ENCODE assay signal across 8 cellular contexts in the genomic region with DNA sequence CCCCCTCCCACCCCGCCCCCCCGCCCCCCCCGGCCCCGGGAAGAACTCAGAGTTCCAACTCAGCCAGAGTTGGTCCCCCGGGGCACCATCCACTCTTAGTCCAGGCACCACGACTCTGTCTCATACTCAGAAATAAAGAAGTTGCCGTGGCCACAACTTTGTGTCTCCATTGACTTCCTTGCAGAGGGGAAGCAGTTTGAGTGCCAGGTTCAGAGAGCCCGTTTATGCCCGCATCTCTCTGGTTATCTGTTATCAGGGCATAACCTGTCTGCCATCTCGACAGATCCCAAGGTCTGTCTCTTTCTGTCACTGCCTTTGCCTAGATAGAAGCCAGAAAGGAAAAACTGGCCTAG. TPM values are rescaled to one million over a fixed set of nuclear protein-coding genes. Genes with fewer than 3 reads are reported as not detected.
DNase-seq lines count a peak whose midpoint lies in the region; ATAC-seq, FAIRE-seq and TF ChIP-seq lines count a peak whose summit lies in the region.

No MANE protein-coding gene starts in this region.

- ATAC-seq in GM21619 (IDR thresholded peaks at IDR 0.05; ENCODE audit: unreplicated experiment), result no peak

- peak overlapping the region; percentile 98 for H3K27ac Mint-ChIP-seq in T-helper 1 cell treated with Interleukin-12 subunit alpha and Interleukin-12 subunit beta and Interleukin-4 antibody, amounts not matched to agents 30 μg/mL and 1 μg/mL, for 36 hours

- H3K4me1 ChIP-seq in Loucy (ENCODE audit: insufficient read depth, low read length, poor library complexity, severe bottlenecking), result peaks cover 32% of the 10 kb centered on the region
- H3K4me1 ChIP-seq in mucosa of stomach (ENCODE audit: control insufficient read depth, insufficient read depth, low read length), result peaks cover 5% of the 10 kb centered on the region

- no peaks in the 10 kb centered on the region for H3K9me2 ChIP-seq in Loucy (replicated peaks; ENCODE audit: low read depth, low read length)

- peaks cover 39% of the 10 kb centered on the region for H3K4me1 Mint-ChIP-seq in T-helper 1 cell treated with Interleukin-12 subunit alpha and Interleukin-12 subunit beta and Interleukin-4 antibody, amounts not matched to agents 30 μg/mL and 1 μg/mL, for 36 hours (ENCODE audit: low read depth)

- no peaks in the 10 kb centered on the region for H3K9me3 ChIP-seq in Loucy (ENCODE audit: insufficient read depth, low read depth, low read length)
- H3K9me3 ChIP-seq in mucosa of stomach (ENCODE audit: control insufficient read depth, low read length), result no peaks in the 10 kb centered on the region

- H3K27me3 Mint-ChIP-seq in T-helper 1 cell treated with Interleukin-12 subunit alpha and Interleukin-12 subunit beta and Interleukin-4 antibody, amounts not matched to agents 30 μg/mL and 1 μg/mL, for 36 hours (ENCODE audit: low read depth), result peaks cover 16% of the 10 kb centered on the region

- no peaks in the 10 kb centered on the region for H3F3A ChIP-seq in Loucy (ENCODE audit: low read depth)

- H3K79me2 ChIP-seq in Loucy (ENCODE audit: insufficient read depth, low read length), result peaks cover 46% of the 10 kb centered on the region

- FAIRE-seq in bronchial epithelial cell (lab: Jason Lieb, UNC), result no peak

- peak overlapping the region; percentile 99 for H3K4me2 ChIP-seq in Loucy (ENCODE audit: low read depth, low read length, poor library complexity, severe bottlenecking)

- H3K4me3 Mint-ChIP-seq in T-helper 1 cell treated with Interleukin-12 subunit alpha and Interleukin-12 subunit beta and Interleukin-4 antibody, amounts not matched to agents 30 μg/mL and 1 μg/mL, for 36 hours, result peak overlapping the region; percentile 98

- peaks cover 44% of the 10 kb centered on the region for H4K20me1 ChIP-seq in Loucy (ENCODE audit: insufficient read depth, low read length, poor library complexity, severe bottlenecking)

- DNase-seq in T-helper 1 cell (no peak), bronchial epithelial cell (ENCODE audit: low read depth) (peak; percentile 12), activated gamma-delta T cell treated with Interleukin-2 at 50 U/mL for 16 hours (no peak), middle frontal gyrus (ENCODE audit: extremely low spot score, low spot score) (no peak)

- no peak overlapping the region for H2AFZ ChIP-seq in Loucy (ENCODE audit: low read length)

- TF ChIP-seq CTCF in Loucy (conservative IDR thresholded peaks at IDR 0.05; ENCODE audit: low read length), result no peak
- TF ChIP-seq CTCF in bronchial epithelial cell (IDR thresholded peaks at IDR 0.05; ENCODE audit: insufficient read depth, low read length, severe bottlenecking), result no peak

- H3K36me3 Mint-ChIP-seq in T-helper 1 cell treated with Interleukin-12 subunit alpha and Interleukin-12 subunit beta and Interleukin-4 antibody, amounts not matched to agents 30 μg/mL and 1 μg/mL, for 36 hours (ENCODE audit: low read depth), result peaks cover 25% of the 10 kb centered on the region

- H3K4me3 ChIP-seq in Loucy (ENCODE audit: low read length, poor library complexity, severe bottlenecking) (peak overlapping the region; percentile 99), bronchial epithelial cell (ENCODE audit: low read depth, low read length) (peak overlapping the region; percentile 89), mucosa of stomach (ENCODE audit: low read length) (peak overlapping the region; percentile 68)

- H3K9ac ChIP-seq in Loucy (ENCODE audit: low read depth, low read length, poor library complexity, severe bottlenecking) (peak overlapping the region; percentile 80), mucosa of stomach (ENCODE audit: low read length) (peak overlapping the region; percentile 68)

- H3K27me3 ChIP-seq in Loucy (ENCODE audit: insufficient read depth, low read length, poor library complexity, severe bottlenecking), result no peaks in the 10 kb centered on the region
- no peaks in the 10 kb centered on the region for H3K27me3 ChIP-seq in bronchial epithelial cell (ENCODE audit: control insufficient read depth, insufficient read depth, low read length)
- H3K27me3 ChIP-seq in mucosa of stomach (ENCODE audit: control insufficient read depth, insufficient read depth, low read length), result no peaks in the 10 kb centered on the region

- no peaks in the 10 kb centered on the region for H3K9me3 Mint-ChIP-seq in T-helper 1 cell treated with Interleukin-12 subunit alpha and Interleukin-12 subunit beta and Interleukin-4 antibody, amounts not matched to agents 30 μg/mL and 1 μg/mL, for 36 hours

- peaks cover 16% of the 10 kb centered on the region for H3K36me3 ChIP-seq in Loucy (ENCODE audit: insufficient read depth, low read length)
- peaks cover 1% of the 10 kb centered on the region for H3K36me3 ChIP-seq in bronchial epithelial cell (ENCODE audit: control insufficient read depth, insufficient read depth, low read length)
- H3K36me3 ChIP-seq in mucosa of stomach (ENCODE audit: control insufficient read depth, insufficient read depth, low read length), result no peaks in the 10 kb centered on the region

RNA-seq across cellular contexts. Expression of a gene that starts 0.6 kb away (rescaled TPM):
- 16.8 and 18.9 TPM in 2 replicates for total RNA-seq in bronchial epithelial cell

RNA-seq across cellular contexts. Expression of a gene that starts 45.7 kb away (rescaled TPM):
- total RNA-seq in bronchial epithelial cell, result not detected in 2 replicates
